9 cellular contexts compared by ENCODE assay signal in genomic region chr13:46146898-46147297, GRCh38. TPM values are rescaled to one million over a fixed set of nuclear protein-coding genes. Genes with fewer than 3 reads are reported as not detected.
A peak's percentile ranks its signal among the peaks of the same experiment; 100 is the strongest.
DNase-seq lines count a peak whose midpoint lies in the region; ATAC-seq and TF ChIP-seq lines count a peak whose summit lies in the region.
"Had no signal": no experiment of that assay in that cellular context is flagged by ENCODE, and none has a peak within 500 bp of the region (broad histone marks: within the 10 kb centered on the region; RNA-seq: fewer than 3 reads in every experiment).

No MANE protein-coding gene starts in this region.

- in situ Hi-C loops in T47D (cut with HindIII; ENCODE audit: low pct_unique_long_range_greater_than_20kb, low sequenced_read_pairs), result no loop called here

- H3K4me1 ChIP-seq in uterus (no peaks in the 10 kb centered on the region), colonic mucosa (no peaks in the 10 kb centered on the region)

- intact Hi-C loops in uterus (cut with DNase I; ENCODE audit: low total_unique reads), result no loop called here
- intact Hi-C loops in colonic mucosa (cut with DNase I), result no loop called here

- no peak for TF ChIP-seq CTCF in uterus (IDR thresholded peaks at IDR 0.05)
- TF ChIP-seq CTCF in colonic mucosa (IDR thresholded peaks at IDR 0.05), result no peak

- H3K27me3 ChIP-seq in uterus (no peaks in the 10 kb centered on the region), colonic mucosa (no peaks in the 10 kb centered on the region)

- H3K9me3 ChIP-seq in uterus (no peaks in the 10 kb centered on the region), colonic mucosa (no peaks in the 10 kb centered on the region)

- H3K4me3 ChIP-seq in uterus (no peak overlapping the region), colonic mucosa (no peak overlapping the region)

- peak; percentile 59 for DNase-seq in COLO668 (lab: John Stamatoyannopoulos, UW; ENCODE audit: unreplicated experiment)
- DNase-seq in HuH-7 (ENCODE audit: low spot score), result peak; percentile 40
- peak; percentile 9 to 61 for DNase-seq in T47D (ENCODE audit: low read depth in 1 of 2, low spot score in 1 of 2)
- DNase-seq in midbrain (lab: John Stamatoyannopoulos, UW), result peak; percentile 32
- DNase-seq in uterus, result no peak
- DNase-seq in colonic mucosa, result no peak
- DNase-seq in DMS114 treated with DMSO at 0.1 percent for 48 hours (lab: John Stamatoyannopoulos, UW; ENCODE audit: unreplicated experiment), result no peak
- DNase-seq: aorta had no signal

- ATAC-seq in HG03039 (IDR thresholded peaks at IDR 0.05; ENCODE audit: unreplicated experiment), result no peak

- H3K36me3 ChIP-seq in uterus (no peaks in the 10 kb centered on the region), colonic mucosa (no peaks in the 10 kb centered on the region)

- H3K27ac ChIP-seq in uterus (no peak overlapping the region), colonic mucosa (no peak overlapping the region)

- H3K9ac ChIP-seq in colonic mucosa (ENCODE audit: low read depth in 2 of 2, low read length in 2 of 2), result no peak overlapping the region

- no peak for TF ChIP-seq POLR2A in uterus (IDR thresholded peaks at IDR 0.05)

RNA-seq across cellular contexts. Expression of gene LCP1, which starts 35.1 kb away (rescaled TPM):
- total RNA-seq in uterus (10 to 100 TPM; 17.3 to 34.8 (median 24.7) TPM), colonic mucosa (10 to 100 TPM; 12.8 to 27.6 TPM)

RNA-seq across cellular contexts. Expression of gene CPB2, which starts 42.1 kb away (rescaled TPM):
- total RNA-seq in uterus (under 1 TPM in 1 of 4 donors, not detected in 3; 0.28 TPM), colonic mucosa (under 1 TPM in 1 of 2 donors, not detected in 1; 0.40 TPM)
- total RNA-seq: aorta had no signal

Comparison
In these comparisons a context has a peak if more than half of its experiments do, and no peak if none do; other contexts are left out.
1. DNase-seq: peak in COLO668 (single experiment), HuH-7 (single experiment), T47D (2 of 2) and midbrain (single experiment); none in uterus (0 of 2), colonic mucosa (single experiment) and DMS114 treated with DMSO at 0.1 percent for 48 hours (single experiment).